Comparison of ENCODE assay signal across 29 cellular contexts in the genomic region with DNA sequence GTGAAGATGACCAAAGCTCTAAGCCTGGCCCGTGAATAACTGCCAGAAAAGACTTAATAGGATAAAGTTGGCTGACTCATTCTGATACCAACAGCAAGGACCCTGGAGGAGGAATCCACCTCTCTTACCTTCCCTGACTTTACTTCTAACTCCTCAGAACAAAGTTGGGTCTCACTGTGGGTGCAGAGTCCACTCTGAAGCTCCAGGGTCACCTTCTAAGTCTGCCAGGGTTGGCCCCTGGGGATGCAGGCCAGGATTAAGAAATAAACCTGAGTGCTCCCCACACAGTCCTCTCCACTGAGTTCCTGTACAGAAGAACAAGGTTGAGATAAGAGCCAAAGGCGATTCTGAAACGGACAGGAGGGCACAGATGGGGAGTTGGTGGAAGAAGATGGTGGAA. TPM values are rescaled to one million over a fixed set of nuclear protein-coding genes. Genes with fewer than 3 reads are reported as not detected.
"Had no signal": no experiment of that assay in that cellular context is flagged by ENCODE, and none has a peak within 500 bp of the region (broad histone marks: within the 10 kb centered on the region; RNA-seq: fewer than 3 reads in every experiment).

No MANE protein-coding gene starts in this region.

- DNase-seq: stimulated activated CD4-positive, alpha-beta T cell treated with anti-CD3 and anti-CD28 coated beads, Interleukin-2, amount 100 ng/mL, for 48 hours; stimulated activated CD4-positive, alpha-beta T cell treated with anti-CD3 and anti-CD28 coated beads, Interleukin-4, amount 100 ng/mL, for 1 hour; stimulated activated CD4-positive, alpha-beta T cell treated with anti-CD3 and anti-CD28 coated beads, Interleukin-4, amount 100 ng/mL, for 24 hours; stimulated activated CD4-positive, alpha-beta T cell treated with anti-CD3 and anti-CD28 coated beads, Interleukin-4, amount 100 ng/mL, for 4 hours; stimulated activated CD8-positive, alpha-beta memory T cell treated with anti-CD3 and anti-CD28 coated beads, Interleukin-4, amount 100 ng/mL, for 48 hours; stimulated activated naive B cell treated with anti-CD40 and anti-IgM and Interleukin-4, amounts not matched to agents 10 μg/mL and 1 μg/mL and 100 μg/mL, for 72 hours; stimulated activated naive CD4-positive, alpha-beta T cell; stimulated activated naive CD4-positive, alpha-beta T cell treated with Interleukin-2 at 50 U/mL for 16 hours; stimulated activated naive CD8-positive, alpha-beta T cell treated with anti-CD3 and anti-CD28 coated beads, Interleukin-15, amount 100 ng/mL, for 72 hours; stimulated activated naive CD8-positive, alpha-beta T cell treated with anti-CD3 and anti-CD28 coated beads, Interleukin-15, Interleukin-2, amounts not matched to agents 100 U/mL and 50 U/mL, for 24 hours; stomach; substantia nigra; testis; thyroid gland; tibial artery; transverse colon; trophoblast cell; upper lobe of left lung; upper lobe of right lung; uterus had no signal

- ATAC-seq: stimulated activated effector memory CD8-positive, alpha-beta T cell treated with anti-CD3 and anti-CD28 coated beads, Interleukin-12 subunit alpha, Interleukin-12 subunit beta, amount 100 ng/mL, for 72 hours; stimulated activated memory B cell treated with anti-CD40 and anti-IgM and Interleukin-4, amounts not matched to agents 10 μg/mL and 1 μg/mL and 100 μg/mL, for 72 hours; stimulated activated naive B cell treated with anti-CD40 and anti-IgM and Interleukin-4, amounts not matched to agents 10 μg/mL and 1 μg/mL and 100 μg/mL, for 72 hours; stimulated activated naive CD8-positive, alpha-beta T cell treated with anti-CD3 and anti-CD28 coated beads, Interleukin-15, amount 100 ng/mL, for 72 hours; stimulated activated naive CD8-positive, alpha-beta T cell treated with anti-CD3 and anti-CD28 coated beads, Interleukin-15, Interleukin-2, amounts not matched to agents 100 U/mL and 50 U/mL, for 24 hours; upper lobe of right lung had no signal

- H3K27ac ChIP-seq: stomach, suprapubic skin, testis, thoracic aorta, thyroid gland, tibial artery, tibial nerve, transverse colon, upper lobe of left lung, upper lobe of right lung, uterus, vagina had no signal

- H3K4me3 ChIP-seq: stomach, suprapubic skin, testis, thoracic aorta, thyroid gland, tibial artery, tibial nerve, transverse colon, upper lobe of left lung, upper lobe of right lung, uterus, vagina had no signal

RNA-seq across cellular contexts. Expression of gene GPR26, which starts 54.4 kb away (rescaled TPM):
- total RNA-seq: stomach, subcutaneous adipose tissue, suprapubic skin, thoracic aorta, thyroid gland, tibial nerve, transverse colon, upper lobe of left lung, upper lobe of right lung, ureter, urinary bladder, uterus, vagina had no signal
